8 cellular contexts compared by ENCODE assay signal in genomic region chr18:9334351-9335254, GRCh38. TPM values are rescaled to one million over a fixed set of nuclear protein-coding genes. Genes with fewer than 3 reads are reported as not detected.
DNase-seq lines count a peak whose midpoint lies in the region; ATAC-seq and TF ChIP-seq lines count a peak whose summit lies in the region.

TWSG1 (plus strand) TSS chr18:9334773; CDS start chr18:9337230, 2,457 bp downstream.

- peak within 1 kb of the TSS; percentile 76 to 79 for H3K9ac ChIP-seq in colonic mucosa (ENCODE audit: low read depth in 2 of 2, low read length in 2 of 2)

- DNase-seq in Ammon's horn (ENCODE audit: low spot score) = peak; percentile 94
- DNase-seq in NCI-H460 (ENCODE audit: extremely low read depth, low read depth) = peak; percentile 85
- peak; percentile 93 to 94 for DNase-seq in activated CD4-positive, alpha-beta T cell treated with anti-CD3 and anti-CD28 coated beads for 4 hours
- DNase-seq in colonic mucosa = peak; percentile 94
- peak; percentile 92 to 93 for DNase-seq in stimulated activated CD4-positive, alpha-beta T cell treated with anti-CD3 and anti-CD28 coated beads, Interleukin-1b, Interleukin-23, amount 100 ng/mL, for 4 hours (ENCODE audit: low read depth in 2 of 2)

- ATAC-seq in GM19025 (IDR thresholded peaks at IDR 0.05; ENCODE audit: low read depth, unreplicated experiment) = peak; percentile 79
- peak; percentile 79 for ATAC-seq in HG03342 (IDR thresholded peaks at IDR 0.05; ENCODE audit: unreplicated experiment)

- peak; percentile 11 for TF ChIP-seq CTCF in colonic mucosa (IDR thresholded peaks at IDR 0.05)

- H3K4me3 ChIP-seq in colonic mucosa = peak within 1 kb of the TSS; percentile 82

- H3K4me1 ChIP-seq in colonic mucosa = peaks cover 3% of the 10 kb centered on the region

- intact Hi-C loops in colonic mucosa (cut with DNase I) = loop anchor here (10.0 kb wide), 2 partner anchors 180 to 260 kb away; no protein-coding TSS in a partner anchor

- no peaks in the 10 kb centered on the region for H3K36me3 ChIP-seq in colonic mucosa

- H3K27me3 ChIP-seq in colonic mucosa (no peaks in the 10 kb centered on the region), layer of hippocampus (ENCODE audit: control insufficient read depth, insufficient read depth, low read length) (no peaks in the 10 kb centered on the region)

- no peaks in the 10 kb centered on the region for H3K9me3 ChIP-seq in colonic mucosa

- H3K27ac ChIP-seq in colonic mucosa = peak within 1 kb of the TSS; percentile 80
- peak within 1 kb of the TSS; percentile 63 for H3K27ac ChIP-seq in layer of hippocampus (ENCODE audit: low read depth, low read length)

RNA-seq across cellular contexts. Expression of gene TWSG1, which starts in this region (rescaled TPM):
- 16.7 and 22.0 TPM in 2 replicates for total RNA-seq in NCI-H460 (2014; rRNA removed; shearing (Covaris generic))
- 12.2 and 15.3 TPM in 2 replicates for polyA plus RNA-seq in NCI-H460 (2014; cell fraction: nucleus; rRNA removed)
- total RNA-seq in colonic mucosa = 10 to 100 TPM; 14.1 to 25.1 TPM

Comparison
In these comparisons a context has a peak if more than half of its experiments do, and no peak if none do; other contexts are left out.
1. Peak in every context shown above with its lines: DNase-seq, ATAC-seq, H3K4me3 ChIP-seq and H3K27ac ChIP-seq.